ENCODE assay signal across 7 cellular contexts in genomic region chr12:49345048-49345839, GRCh38. TPM values are rescaled to one million over a fixed set of nuclear protein-coding genes. Genes with fewer than 3 reads are reported as not detected.
DNase-seq lines count a peak whose midpoint lies in the region; ATAC-seq, FAIRE-seq and TF ChIP-seq lines count a peak whose summit lies in the region.
"Had no signal": no experiment of that assay in that cellular context is flagged by ENCODE, and none has a peak within 500 bp of the region (broad histone marks: within the 10 kb centered on the region; RNA-seq: fewer than 3 reads in every experiment).

No MANE protein-coding gene starts in this region.

- 11% methylated on average over 51 of the region's 71 CpGs for WGBS in SK-N-SH (ENCODE audit: low lambda C conversion rate)

- no peaks in the 10 kb centered on the region for H3K9me3 ChIP-seq in SK-N-SH
- H3K9me3 ChIP-seq in kidney (ENCODE audit: control insufficient read depth in 1 of 2, low read length in 2 of 2), result no peaks in the 10 kb centered on the region

- H3K9ac ChIP-seq in SK-N-SH, result no peak overlapping the region
- peak overlapping the region in 1 of 2 donors; percentile 64 for H3K9ac ChIP-seq in kidney (ENCODE audit: low read length in 2 of 2)

- intact Hi-C loops in kidney (cut with DNase I), result no loop called here

- H3K9me2 ChIP-seq in SK-N-SH, result no peaks in the 10 kb centered on the region

- peak; percentile 53 for ATAC-seq in GM18868 (IDR thresholded peaks at IDR 0.05; ENCODE audit: unreplicated experiment)

- peaks cover 5% of the 10 kb centered on the region; the same call in 1 of the 2 replicates for H3K27me3 ChIP-seq in SK-N-SH (ENCODE audit: insufficient read depth)

- H4K20me1 ChIP-seq in SK-N-SH (ENCODE audit: insufficient read depth), result no peaks in the 10 kb centered on the region

- TF ChIP-seq CTCF in SK-N-SH (IDR thresholded peaks at IDR 0.05) (no peak), kidney (IDR thresholded peaks at IDR 0.05; ENCODE audit: borderline replicate concordance, extremely low read depth, insufficient read depth) (no peak), D721Med (IDR thresholded peaks at IDR 0.05; ENCODE audit: insufficient read depth, missing control alignments) (no peak)

- POLR2A ChIA-PET in SK-N-SH (lab: Yijun Ruan, JAX), result interaction anchor here (1.5 kb wide), 1 partner anchor 56 kb away, joined by 3 read pairs; no protein-coding TSS in a partner anchor

- H3F3A ChIP-seq in SK-N-SH (replicated peaks; ENCODE audit: insufficient read depth), result peaks cover 17% of the 10 kb centered on the region

- TF ChIP-seq RAD21 in SK-N-SH (IDR thresholded peaks at IDR 0.05; ENCODE audit: low read length), result no peak

- TF ChIP-seq EP300 in SK-N-SH (IDR thresholded peaks at IDR 0.05; ENCODE audit: borderline replicate concordance in 1 of 2, low read depth in 1 of 2, low read length in 1 of 2), result no peak

- H3K27ac ChIP-seq in SK-N-SH (ENCODE audit: low read depth in 2 of 2, low read length in 1 of 2) (no peak overlapping the region), kidney (ENCODE audit: low read depth in 2 of 2, low read length in 2 of 2) (no peak overlapping the region)

- no peaks in the 10 kb centered on the region for H3K79me2 ChIP-seq in SK-N-SH (ENCODE audit: insufficient read depth)

- H2AFZ ChIP-seq in SK-N-SH (ENCODE audit: low read depth), result peak overlapping the region; percentile 71; the same call in 1 of the 2 replicates

- peaks cover 15 to 38% of the 10 kb centered on the region in 2 experiments; a peak in 2 of 4 replicates for H3K4me1 ChIP-seq in SK-N-SH (ENCODE audit: control insufficient read depth in 1 of 2, insufficient read depth in 2 of 2, low read depth in 1 of 2, low read length in 1 of 2)
- H3K4me1 ChIP-seq in kidney (ENCODE audit: control insufficient read depth in 1 of 2, insufficient read depth in 1 of 2, low read depth in 1 of 2, low read length in 2 of 2), result peaks cover 25 to 38% of the 10 kb centered on the region in 2 donors

- CTCF ChIA-PET in SK-N-SH (lab: Yijun Ruan, JAX), result interaction anchor here (1.0 to 10.6 kb wide), 6 partner anchors 8 to 257 kb away, joined by 3 to 256 read pairs (median 38); partner anchors contain the start of genes C1QL4 and PRPH

- FAIRE-seq in kidney (lab: Jason Lieb, UNC), result no peak
- FAIRE-seq in D721Med (lab: Jason Lieb, UNC), result no peak
- FAIRE-seq: TTC549 had no signal

- no peaks in the 10 kb centered on the region for H3K36me3 ChIP-seq in SK-N-SH (replicated peaks in 1 of 2; ENCODE audit: control insufficient read depth in 1 of 2, insufficient read depth in 2 of 2, low read length in 1 of 2)
- no peaks in the 10 kb centered on the region for H3K36me3 ChIP-seq in kidney (ENCODE audit: control insufficient read depth in 1 of 2, insufficient read depth in 2 of 2, low read length in 2 of 2)

- H3K4me3 ChIP-seq in SK-N-SH (ENCODE audit: low read depth in 2 of 2, low read length in 1 of 2) (peak overlapping the region; percentile 27 to 54; a peak in 3 of 4 replicates), kidney (ENCODE audit: low read length in 2 of 2) (peak overlapping the region in 1 of 2 donors; percentile 45)

- DNase-seq in SK-N-SH (peak; percentile 82), kidney (peak; percentile 91), putamen (ENCODE audit: low spot score) (no peak), D721Med (ENCODE audit: insufficient read length, low spot score) (no peak), EL (no peak)

- peak overlapping the region; percentile 70 for H3K4me2 ChIP-seq in SK-N-SH

TF ChIP-seq in SK-N-SH, 30 proteins besides CTCF, POLR2A, EP300 and RAD21:
- TF ChIP-seq FOXJ3 (CRISPR knock-in tag; IDR thresholded peaks at IDR 0.05) (no peak), RCOR1 (IDR thresholded peaks at IDR 0.05; ENCODE audit: low read length) (no peak), IRF3 (IDR thresholded peaks at IDR 0.05; ENCODE audit: low read depth, low read length) (no peak), TEAD4 (IDR thresholded peaks at IDR 0.05; ENCODE audit: borderline replicate concordance, insufficient read depth) (no peak), USF1 (IDR thresholded peaks at IDR 0.05; ENCODE audit: borderline replicate concordance, low read depth) (no peak), NFIC (IDR thresholded peaks at IDR 0.05; ENCODE audit: borderline replicate concordance) (no peak), GATA2 (CRISPR knock-in tag; IDR thresholded peaks at IDR 0.05) (no peak), EZH2phosphoT487 (IDR thresholded peaks at IDR 0.05; ENCODE audit: borderline replicate concordance, low read depth) (no peak), CHD2 (IDR thresholded peaks at IDR 0.05; ENCODE audit: low read length, partially characterized antibody) (no peak), YY1 (IDR thresholded peaks at IDR 0.05; ENCODE audit: low read depth) (no peak), FOXM1 (IDR thresholded peaks at IDR 0.05; ENCODE audit: low read depth) (no peak)
TF ChIP-seq in SK-N-SH: peak in this region for 0.

RNA-seq across cellular contexts. Expression of gene DNAJC22, which starts 1.4 kb away (rescaled TPM):
- polyA plus RNA-seq in SK-N-SH (2012; rRNA removed) (4.5 and 5.3 TPM in 2 replicates), kidney (ENCODE audit: insufficient read depth, low read depth, low replicate concordance) (15.1 TPM)
- 3.5 and 4.0 TPM in 2 replicates for polyA plus RNA-seq in SK-N-SH (2012; cell fraction: cytosol; rRNA removed)
- polyA plus RNA-seq in SK-N-SH (2012; cell fraction: nucleus; rRNA removed), result 5.0 and 5.8 TPM in 2 replicates
- 16.2 TPM for total RNA-seq in kidney

RNA-seq across cellular contexts. Expression of gene C1QL4, which starts 8.3 kb away (rescaled TPM):
- 9.8 and 14.6 TPM in 2 replicates for polyA plus RNA-seq in SK-N-SH (2012; rRNA removed)
- polyA plus RNA-seq in SK-N-SH (2012; cell fraction: cytosol; rRNA removed), result 6.4 and 10.9 TPM in 2 replicates
- 16.9 and 21.6 TPM in 2 replicates for polyA plus RNA-seq in SK-N-SH (2012; cell fraction: nucleus; rRNA removed)
- total RNA-seq in kidney, result 1.0 TPM
- polyA plus RNA-seq in kidney (ENCODE audit: insufficient read depth, low read depth, low replicate concordance), result not detected

RNA-seq across cellular contexts. Expression of gene SPATS2, which starts 22.0 kb away (rescaled TPM):
- 72.9 and 90.2 TPM in 2 replicates for polyA plus RNA-seq in SK-N-SH (2012; rRNA removed)
- polyA plus RNA-seq in SK-N-SH (2012; cell fraction: cytosol; rRNA removed), result 85.7 and 87.4 TPM in 2 replicates
- polyA plus RNA-seq in SK-N-SH (2012; cell fraction: nucleus; rRNA removed), result 82.4 and 120 TPM in 2 replicates
- total RNA-seq in kidney, result 23.7 TPM
- polyA plus RNA-seq in kidney (ENCODE audit: insufficient read depth, low read depth, low replicate concordance), result 10.0 TPM

RNA-seq across cellular contexts. Expression of gene TROAP, which starts 22.2 kb away (rescaled TPM):
- 15.0 and 26.2 TPM in 2 replicates for polyA plus RNA-seq in SK-N-SH (2012; rRNA removed)
- 13.0 and 14.9 TPM in 2 replicates for polyA plus RNA-seq in SK-N-SH (2012; cell fraction: cytosol; rRNA removed)
- polyA plus RNA-seq in SK-N-SH (2012; cell fraction: nucleus; rRNA removed), result 46.8 and 65.0 TPM in 2 replicates
- 1.0 TPM for total RNA-seq in kidney
- polyA plus RNA-seq in kidney (ENCODE audit: insufficient read depth, low read depth, low replicate concordance), result 1.5 TPM

RNA-seq across cellular contexts. Expression of gene PRPH, which starts 50.3 kb away (rescaled TPM):
- 1.7 and 1.9 TPM in 2 replicates for polyA plus RNA-seq in SK-N-SH (2012; rRNA removed)
- 0.37 and 0.80 TPM in 2 replicates for polyA plus RNA-seq in SK-N-SH (2012; cell fraction: cytosol; rRNA removed)
- polyA plus RNA-seq in SK-N-SH (2012; cell fraction: nucleus; rRNA removed), result 9.5 and 15.2 TPM in 2 replicates
- 2.7 TPM for total RNA-seq in kidney
- polyA plus RNA-seq in kidney (ENCODE audit: insufficient read depth, low read depth, low replicate concordance), result 0.71 TPM

Comparison
In these comparisons a context has a peak if more than half of its experiments do, and no peak if none do; other contexts are left out.
1. DNase-seq: peak in SK-N-SH (single experiment) and kidney (single experiment); none in putamen (single experiment), D721Med (single experiment) and EL (single experiment).